13 cellular contexts compared by ENCODE assay signal in genomic region chr2:70091364-70091763, GRCh38. TPM values are rescaled to one million over a fixed set of nuclear protein-coding genes. Genes with fewer than 3 reads are reported as not detected.
DNase-seq lines count a peak whose midpoint lies in the region; ATAC-seq and TF ChIP-seq lines count a peak whose summit lies in the region.
"Had no signal": no experiment of that assay in that cellular context is flagged by ENCODE, and none has a peak within 500 bp of the region (broad histone marks: within the 10 kb centered on the region; RNA-seq: fewer than 3 reads in every experiment).

No MANE protein-coding gene starts in this region.

- DNase-seq in cardiac muscle cell (ENCODE audit: low read depth in 1 of 2, low spot score in 1 of 2): no peak
- DNase-seq in heart left ventricle: no peak
- no peak for DNase-seq in activated T-helper 1 cell treated with anti-CD3 and anti-CD28 coated beads, Interleukin-12 subunit alpha, Interleukin-12 subunit beta, Interleukin-2, Interleukin-4 antibody, amounts not matched to agents 30 ng/mL and 10 ng/mL and 1 ng/mL, durations not matched to agents 14 hours and 24 hours and 36 hours (ENCODE audit: low spot score)
- DNase-seq in mesothelial cell of epicardium (ENCODE audit: low spot score in 2 of 2, unreplicated experiment in 2 of 2): no peak
- DNase-seq in vagina (ENCODE audit: extremely low spot score in 2 of 2): no peak
- no peak for DNase-seq in RPMI8226
- DNase-seq: aorta, BE2C, hippocampal formation, MG63, upper lobe of right lung had no signal

- H3K27ac ChIP-seq in cardiac muscle cell (peak overlapping the region; percentile 58), heart left ventricle (peak overlapping the region in 1 of 12 donors; percentile 100), vagina (peak overlapping the region; percentile 45)

- H3K4me1 ChIP-seq in cardiac muscle cell (ENCODE audit: low read depth) (peaks cover under 1% of the 10 kb centered on the region), heart left ventricle (peaks cover 0 to 64% (median 27%) of the 10 kb centered on the region in 12 donors), vagina (peaks cover 42% of the 10 kb centered on the region)
- H3K4me1 ChIP-seq: BE2C had no signal

- 67 to 78% (median 74%) methylated on average over 2 of the region's 2 CpGs for WGBS in heart left ventricle, 4 donors

- ATAC-seq in heart left ventricle: no peak
- no peak for ATAC-seq in GM18858 (IDR thresholded peaks at IDR 0.05; ENCODE audit: unreplicated experiment)
- no peak for ATAC-seq in GM19328 (IDR thresholded peaks at IDR 0.05; ENCODE audit: unreplicated experiment)
- ATAC-seq: upper lobe of right lung had no signal

- H3K4me3 Mint-ChIP-seq in activated T-helper 1 cell treated with anti-CD3 and anti-CD28 coated beads, Interleukin-12 subunit alpha, Interleukin-12 subunit beta, Interleukin-2, Interleukin-4 antibody, amounts not matched to agents 30 ng/mL and 10 ng/mL and 1 ng/mL, durations not matched to agents 14 hours and 24 hours and 36 hours: peak overlapping the region; percentile 40
- H3K4me3 Mint-ChIP-seq in mesothelial cell of epicardium: no peak overlapping the region

- no peaks in the 10 kb centered on the region for H3K9me3 ChIP-seq in cardiac muscle cell (ENCODE audit: low read depth)
- no peaks in the 10 kb centered on the region for H3K9me3 ChIP-seq in heart left ventricle
- no peaks in the 10 kb centered on the region for H3K9me3 ChIP-seq in vagina
- H3K9me3 ChIP-seq: BE2C, MG63, upper lobe of right lung had no signal

- no peaks in the 10 kb centered on the region for H3K27me3 Mint-ChIP-seq in activated T-helper 1 cell treated with anti-CD3 and anti-CD28 coated beads, Interleukin-12 subunit alpha, Interleukin-12 subunit beta, Interleukin-2, Interleukin-4 antibody, amounts not matched to agents 30 ng/mL and 10 ng/mL and 1 ng/mL, durations not matched to agents 14 hours and 24 hours and 36 hours (ENCODE audit: insufficient read depth)
- no peaks in the 10 kb centered on the region for H3K27me3 Mint-ChIP-seq in mesothelial cell of epicardium (ENCODE audit: low read depth)

- H3K36me3 ChIP-seq in cardiac muscle cell (no peaks in the 10 kb centered on the region), heart left ventricle (peaks cover 0 to 16% (median 6%) of the 10 kb centered on the region in 9 donors), vagina (peaks cover 0 to 6% of the 10 kb centered on the region in 2 donors)

- TF ChIP-seq CTCF in cardiac muscle cell (IDR thresholded peaks at IDR 0.05; ENCODE audit: low read depth, low read length) (no peak), heart left ventricle (IDR thresholded peaks at IDR 0.05) (no peak), mesothelial cell of epicardium (IDR thresholded peaks at IDR 0.05; ENCODE audit: unreplicated experiment) (no peak), vagina (IDR thresholded peaks at IDR 0.05) (no peak)

- peak overlapping the region; percentile 72 for H3K27ac Mint-ChIP-seq in activated T-helper 1 cell treated with anti-CD3 and anti-CD28 coated beads, Interleukin-12 subunit alpha, Interleukin-12 subunit beta, Interleukin-2, Interleukin-4 antibody, amounts not matched to agents 30 ng/mL and 10 ng/mL and 1 ng/mL, durations not matched to agents 14 hours and 24 hours and 36 hours
- peak overlapping the region; percentile 22 for H3K27ac Mint-ChIP-seq in mesothelial cell of epicardium

- TF ChIP-seq POLR2A in heart left ventricle (IDR thresholded peaks at IDR 0.05) (no peak), vagina (IDR thresholded peaks at IDR 0.05) (no peak)

- H3K9me3 Mint-ChIP-seq in activated T-helper 1 cell treated with anti-CD3 and anti-CD28 coated beads, Interleukin-12 subunit alpha, Interleukin-12 subunit beta, Interleukin-2, Interleukin-4 antibody, amounts not matched to agents 30 ng/mL and 10 ng/mL and 1 ng/mL, durations not matched to agents 14 hours and 24 hours and 36 hours: no peaks in the 10 kb centered on the region
- H3K9me3 Mint-ChIP-seq in mesothelial cell of epicardium: no peaks in the 10 kb centered on the region

- H3K4me1 Mint-ChIP-seq in activated T-helper 1 cell treated with anti-CD3 and anti-CD28 coated beads, Interleukin-12 subunit alpha, Interleukin-12 subunit beta, Interleukin-2, Interleukin-4 antibody, amounts not matched to agents 30 ng/mL and 10 ng/mL and 1 ng/mL, durations not matched to agents 14 hours and 24 hours and 36 hours (ENCODE audit: low read depth): peaks cover 50% of the 10 kb centered on the region
- H3K4me1 Mint-ChIP-seq in mesothelial cell of epicardium: peaks cover 20% of the 10 kb centered on the region

- H3K36me3 Mint-ChIP-seq in activated T-helper 1 cell treated with anti-CD3 and anti-CD28 coated beads, Interleukin-12 subunit alpha, Interleukin-12 subunit beta, Interleukin-2, Interleukin-4 antibody, amounts not matched to agents 30 ng/mL and 10 ng/mL and 1 ng/mL, durations not matched to agents 14 hours and 24 hours and 36 hours (ENCODE audit: low read depth): peaks cover 35% of the 10 kb centered on the region
- H3K36me3 Mint-ChIP-seq in mesothelial cell of epicardium: peaks cover 5% of the 10 kb centered on the region

- intact Hi-C loops in heart left ventricle (cut with DNase I): no loop called here
- intact Hi-C loops in activated T-helper 1 cell treated with anti-CD3 and anti-CD28 coated beads, Interleukin-12 subunit alpha, Interleukin-12 subunit beta, Interleukin-2, Interleukin-4 antibody, amounts not matched to agents 30 ng/mL and 10 ng/mL and 1 ng/mL, durations not matched to agents 14 hours and 24 hours and 36 hours (cut with micrococcal nuclease): no loop called here
- intact Hi-C loops in vagina (cut with DNase I): no loop called here

- H3K4me3 ChIP-seq in cardiac muscle cell (no peak overlapping the region), heart left ventricle (no peak overlapping the region), vagina (no peak overlapping the region)
- H3K4me3 ChIP-seq: MG63, upper lobe of right lung had no signal

- H3K27me3 ChIP-seq in cardiac muscle cell: no peaks in the 10 kb centered on the region
- no peaks in the 10 kb centered on the region for H3K27me3 ChIP-seq in heart left ventricle
- H3K27me3 ChIP-seq in vagina: no peaks in the 10 kb centered on the region
- H3K27me3 ChIP-seq: BE2C, MG63, upper lobe of right lung had no signal

RNA-seq across cellular contexts. Expression of gene PCBP1, which starts 4.1 kb away (rescaled TPM):
- 87.9 and 127 TPM in 2 replicates for total RNA-seq in cardiac muscle cell
- 152 and 166 TPM in 2 replicates for polyA plus RNA-seq in cardiac muscle cell
- total RNA-seq in heart left ventricle: 100 to 1,000 TPM; 106 to 274 (median 199) TPM
- 100 to 1,000 TPM; 212 to 296 TPM for polyA plus RNA-seq in heart left ventricle
- 426 and 427 TPM in 2 replicates for total RNA-seq in activated T-helper 1 cell treated with anti-CD3 and anti-CD28 coated beads, Interleukin-12 subunit alpha, Interleukin-12 subunit beta, Interleukin-2, Interleukin-4 antibody, amounts not matched to agents 30 ng/mL and 10 ng/mL and 1 ng/mL, durations not matched to agents 14 hours and 24 hours and 36 hours
- total RNA-seq in mesothelial cell of epicardium: 245 to 257 TPM (median 255 TPM) in 3 replicates
- total RNA-seq in vagina: 210 TPM
